ENCODE assay signal across 10 cellular contexts in genomic region chr13:108508263-108508662, GRCh38.
DNase-seq lines count a peak whose midpoint lies in the region; ATAC-seq, FAIRE-seq and TF ChIP-seq lines count a peak whose summit lies in the region.
"Had no signal": no experiment of that assay in that cellular context is flagged by ENCODE, and none has a peak within 500 bp of the region (broad histone marks: within the 10 kb centered on the region; RNA-seq: fewer than 3 reads in every experiment).

No MANE protein-coding gene starts in this region.

- H3K27me3 ChIP-seq in mesendoderm (ENCODE audit: insufficient read depth, low read length, poor library complexity) = no peaks in the 10 kb centered on the region
- no peaks in the 10 kb centered on the region for H3K27me3 ChIP-seq in pancreas

- no peak overlapping the region for H2AK5ac ChIP-seq in mesendoderm (ENCODE audit: low read length)

- H4K5ac ChIP-seq in mesendoderm (ENCODE audit: low read length) = no peak overlapping the region

- TF ChIP-seq CTCF in D721Med (IDR thresholded peaks at IDR 0.05; ENCODE audit: insufficient read depth, missing control alignments) = peak; percentile 15
- TF ChIP-seq CTCF in astrocyte of the spinal cord (IDR thresholded peaks at IDR 0.05; ENCODE audit: low read depth, low read length) = peak; percentile 73
- TF ChIP-seq CTCF in pancreas (IDR thresholded peaks at IDR 0.05) = no peak

- H3K79me2 ChIP-seq in mesendoderm (ENCODE audit: control insufficient read depth, insufficient read depth, low read length) = no peaks in the 10 kb centered on the region

- FAIRE-seq in D721Med (lab: Jason Lieb, UNC) (no peak), pancreas (lab: Jason Lieb, UNC) (no peak)

- H2BK120ac ChIP-seq in mesendoderm (ENCODE audit: low read depth, low read length) = no peak overlapping the region

- H3K27ac ChIP-seq in mesendoderm (ENCODE audit: low read depth, low read length) (no peak overlapping the region), pancreas (no peak overlapping the region)

- no peak overlapping the region for H3K4me3 ChIP-seq in Jurkat, Clone E6-1 (ENCODE audit: low read length)
- H3K4me3 ChIP-seq in astrocyte of the spinal cord (ENCODE audit: low read depth, low read length) (no peak overlapping the region), mesendoderm (ENCODE audit: low read length) (no peak overlapping the region), pancreas (no peak overlapping the region)

- no peaks in the 10 kb centered on the region for H3K36me3 ChIP-seq in mesendoderm (ENCODE audit: control insufficient read depth, insufficient read depth, low read length)
- no peaks in the 10 kb centered on the region for H3K36me3 ChIP-seq in pancreas

- no peak overlapping the region for H3K9ac ChIP-seq in mesendoderm (ENCODE audit: low read length)

- intact Hi-C loops in pancreas (cut with DNase I) = no loop called here

- H3K4me1 ChIP-seq in mesendoderm (ENCODE audit: control insufficient read depth, low read depth, low read length) (no peaks in the 10 kb centered on the region), pancreas (no peaks in the 10 kb centered on the region)

- no peaks in the 10 kb centered on the region for H3K9me3 ChIP-seq in pancreas

- no CpG with 5 or more reads among the region's 1 CpG for WGBS in mesendoderm (ENCODE audit: extremely low coverage, insufficient coverage, low lambda C conversion rate)
- WGBS in pancreas, 2 donors = 0 to 9% methylated on average over 1 of the region's 1 CpG

- no peak overlapping the region for H3K18ac ChIP-seq in mesendoderm (ENCODE audit: low read length)

- H3K4ac ChIP-seq in mesendoderm (ENCODE audit: low read depth, low read length) = no peak overlapping the region

- no peak overlapping the region for H3K23ac ChIP-seq in mesendoderm (ENCODE audit: low read length)

- no peak overlapping the region for H4K8ac ChIP-seq in mesendoderm (ENCODE audit: low read depth, low read length)

- H3K79me1 ChIP-seq in mesendoderm (ENCODE audit: low read length) = no peaks in the 10 kb centered on the region

- H2BK5ac ChIP-seq in mesendoderm (ENCODE audit: low read length) = no peak overlapping the region

- no peak for ATAC-seq in GM19397 (IDR thresholded peaks at IDR 0.05; ENCODE audit: unreplicated experiment)
- ATAC-seq in pancreas = no peak

- no peak overlapping the region for H2BK15ac ChIP-seq in mesendoderm (replicated peaks; ENCODE audit: low read depth)

- no peak overlapping the region for H3K56ac ChIP-seq in mesendoderm (ENCODE audit: low read length)

- in situ Hi-C loops in astrocyte of the spinal cord (cut with HindIII; ENCODE audit: low sequenced_read_pairs) = no loop called here

- DNase-seq in D721Med (ENCODE audit: insufficient read length, low spot score) = no peak
- DNase-seq in Jurkat, Clone E6-1 (ENCODE audit: low read depth, low spot score) = peak; percentile 8
- DNase-seq in astrocyte of the spinal cord (ENCODE audit: low read depth, low spot score) = peak; percentile 52
- DNase-seq in mesendoderm = peak; percentile 76
- DNase-seq in pancreas = no peak
- DNase-seq in DMS79 (lab: John Stamatoyannopoulos, UW) = no peak
- DNase-seq in ureter (ENCODE audit: low spot score) = no peak
- DNase-seq: activated gamma-delta T cell, NCI-H2107 had no signal

- H3K4me2 ChIP-seq in mesendoderm (ENCODE audit: low read length) = no peak overlapping the region

Comparison
In these comparisons a context has a peak if more than half of its experiments do, and no peak if none do; other contexts are left out.
1. DNase-seq: peak in Jurkat, Clone E6-1 (single experiment), astrocyte of the spinal cord (single experiment) and mesendoderm (single experiment); none in D721Med (single experiment), pancreas (0 of 6), DMS79 (single experiment) and ureter (single experiment).
2. CTCF ChIP-seq: peak in D721Med (single experiment) and astrocyte of the spinal cord (single experiment); none in pancreas (0 of 4).